Comparison of ENCODE assay signal across 14 cellular contexts in the genomic region with DNA sequence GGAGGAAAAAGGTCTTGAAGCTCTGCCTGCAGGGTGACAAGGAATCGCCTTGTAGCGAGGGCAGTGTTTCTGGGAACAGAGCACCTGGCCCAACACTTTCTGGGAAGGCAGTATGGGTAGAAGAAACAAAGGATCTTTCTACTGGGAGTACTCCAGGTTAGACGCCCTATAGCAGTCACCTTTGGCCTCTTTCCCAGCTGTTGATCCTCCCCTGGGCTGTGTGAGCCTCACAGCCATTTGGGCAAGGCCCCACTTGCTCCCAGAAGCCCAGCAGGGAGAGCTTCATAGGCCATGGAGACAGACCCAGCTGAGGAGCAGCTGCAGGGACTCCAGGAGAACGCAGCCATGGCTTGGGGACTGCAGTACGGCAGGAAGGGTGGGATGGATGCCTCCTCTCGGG. TPM values are rescaled to one million over a fixed set of nuclear protein-coding genes. Genes with fewer than 3 reads are reported as not detected.
A peak's percentile ranks its signal among the peaks of the same experiment; 100 is the strongest.
DNase-seq lines count a peak whose midpoint lies in the region; ATAC-seq and TF ChIP-seq lines count a peak whose summit lies in the region.
"Had no signal": no experiment of that assay in that cellular context is flagged by ENCODE, and none has a peak within 500 bp of the region (broad histone marks: within the 10 kb centered on the region; RNA-seq: fewer than 3 reads in every experiment).

No MANE protein-coding gene starts in this region.

- no peak overlapping the region for H2AFZ ChIP-seq in mesenchymal stem cell (ENCODE audit: low read depth, low read length)

- H3K36me3 ChIP-seq in liver (ENCODE audit: control insufficient read depth in 4 of 4, insufficient read depth in 3 of 4, low read depth in 1 of 4, low read length in 3 of 4), result no peaks in the 10 kb centered on the region
- H3K36me3 ChIP-seq in skeletal muscle tissue (ENCODE audit: control insufficient read depth in 3 of 3, insufficient read depth in 3 of 3, low read length in 3 of 3), result no peaks in the 10 kb centered on the region
- H3K36me3 ChIP-seq in mesenchymal stem cell (ENCODE audit: control insufficient read depth in 1 of 2, insufficient read depth in 2 of 2, low read depth in 1 of 2, low read length in 2 of 2), result peaks cover 0 to 7% of the 10 kb centered on the region in 2 experiments
- no peaks in the 10 kb centered on the region for H3K36me3 ChIP-seq in ovary

- H4K91ac ChIP-seq in mesenchymal stem cell (ENCODE audit: low read length), result no peak overlapping the region

- H3K18ac ChIP-seq in mesenchymal stem cell (ENCODE audit: low read depth in 1 of 2, low read length in 2 of 2), result no peak overlapping the region

- H2BK120ac ChIP-seq in mesenchymal stem cell (ENCODE audit: low read depth, low read length), result no peak overlapping the region

- H3K4me3 ChIP-seq in liver (ENCODE audit: low read depth in 1 of 3, low read length in 3 of 3) (peak overlapping the region in 2 of 3 donors; percentile 12 to 37), skeletal muscle tissue (ENCODE audit: low read length in 3 of 3) (peak overlapping the region; percentile 54 to 66 (median 58)), mesenchymal stem cell (ENCODE audit: insufficient read depth in 1 of 2, low read depth in 1 of 2, low read length in 2 of 2) (peak overlapping the region in 1 of 2 experiments; percentile 10), ovary (no peak overlapping the region)
- H3K4me3 ChIP-seq: A549 had no signal

- TF ChIP-seq CTCF in liver (IDR thresholded peaks at IDR 0.05; ENCODE audit: low read depth, low read length, missing input control) (no peak), ovary (IDR thresholded peaks at IDR 0.05) (no peak)

- intact Hi-C loops in Right ventricle myocardium superior (cut with DNase I), result no loop called here
- intact Hi-C loops in left cardiac atrium (cut with DNase I), result no loop called here
- intact Hi-C loops in ovary (cut with DNase I), result loop anchor here in 1 of 4 donors (5.0 kb wide), 1 partner anchor 50 kb away; no protein-coding TSS in a partner anchor

- TF ChIP-seq EP300 in ovary (IDR thresholded peaks at IDR 0.05), result no peak

- H3K27ac ChIP-seq in liver (ENCODE audit: low read depth in 1 of 2, low read length in 2 of 2), result peak overlapping the region in 1 of 2 donors; percentile 6
- no peak overlapping the region for H3K27ac ChIP-seq in skeletal muscle tissue (ENCODE audit: low read depth, low read length)
- no peak overlapping the region for H3K27ac ChIP-seq in mesenchymal stem cell (ENCODE audit: low read length, poor library complexity, severe bottlenecking)
- H3K27ac ChIP-seq in ovary, result no peak overlapping the region
- H3K27ac ChIP-seq: A549, HL-60 had no signal

- H2BK5ac ChIP-seq in mesenchymal stem cell (ENCODE audit: low read depth, low read length, poor library complexity, severe bottlenecking), result no peak overlapping the region

- WGBS in liver, result 71% methylated on average over 6 of the region's 6 CpGs
- 84% methylated on average over 6 of the region's 6 CpGs for WGBS in mesenchymal stem cell
- 57 to 72% (median 68%) methylated on average over 6 of the region's 6 CpGs for WGBS in ovary, 3 donors

- DNase-seq in Right ventricle myocardium superior (no peak), left cardiac atrium (no peak), mesenchymal stem cell (no peak), NCI-H1105 treated with DMSO at 0.1 percent for 48 hours (lab: John Stamatoyannopoulos, UW) (no peak), ovary (no peak)
- DNase-seq in stimulated activated naive CD8-positive, alpha-beta T cell treated with anti-CD3 and anti-CD28 coated beads, Interleukin-15, Interleukin-2, amounts not matched to agents 100 U/mL and 50 U/mL, for 24 hours, result no peak
- DNase-seq: C1 segment of cervical spinal cord; effector CD4-positive, alpha-beta T cell; nephron progenitor cell; stimulated activated CD4-positive, alpha-beta T cell treated with anti-CD3 and anti-CD28 coated beads, Interleukin-4, amount 100 ng/mL, for 1 hour had no signal

- peak overlapping the region in 1 of 2 experiments; percentile 41 for H3K14ac ChIP-seq in mesenchymal stem cell (ENCODE audit: low read length in 2 of 2)

- peaks cover 4% of the 10 kb centered on the region for H3K79me1 ChIP-seq in mesenchymal stem cell (replicated peaks; ENCODE audit: low read length, poor library complexity, severe bottlenecking)

- no peak overlapping the region for H2AK5ac ChIP-seq in mesenchymal stem cell (ENCODE audit: low read length, severe bottlenecking)

- no peak for TF ChIP-seq POLR2A in ovary (IDR thresholded peaks at IDR 0.05)

- H4K8ac ChIP-seq in mesenchymal stem cell (ENCODE audit: low read length), result no peak overlapping the region

- H3K9ac ChIP-seq in liver (ENCODE audit: low read depth in 1 of 2, low read length in 2 of 2), result peak overlapping the region in 1 of 2 donors; percentile 60
- peak overlapping the region in 2 of 3 donors; percentile 33 to 50 for H3K9ac ChIP-seq in skeletal muscle tissue (ENCODE audit: low read depth in 1 of 3, low read length in 3 of 3)
- H3K9ac ChIP-seq in mesenchymal stem cell (ENCODE audit: low read length), result no peak overlapping the region

- H3K9me3 ChIP-seq in liver (ENCODE audit: control insufficient read depth in 4 of 4, low read length in 3 of 4) (no peaks in the 10 kb centered on the region), skeletal muscle tissue (ENCODE audit: control insufficient read depth in 3 of 3, low read length in 3 of 3) (no peaks in the 10 kb centered on the region), mesenchymal stem cell (ENCODE audit: control insufficient read depth, low read length) (no peaks in the 10 kb centered on the region), ovary (no peaks in the 10 kb centered on the region)
- H3K9me3 ChIP-seq: A549 had no signal

- H3K23ac ChIP-seq in mesenchymal stem cell (ENCODE audit: low read length in 2 of 2), result no peak overlapping the region

- TF ChIP-seq RAD21 in liver (IDR thresholded peaks at IDR 0.05), result no peak

- H3K27me3 ChIP-seq in liver (ENCODE audit: control insufficient read depth in 4 of 4, insufficient read depth in 4 of 4, low read length in 3 of 4) (no peaks in the 10 kb centered on the region), skeletal muscle tissue (ENCODE audit: control insufficient read depth in 3 of 3, insufficient read depth in 3 of 3, low read length in 3 of 3) (peaks cover 0 to 15% (median 4%) of the 10 kb centered on the region in 3 donors), mesenchymal stem cell (ENCODE audit: control insufficient read depth in 1 of 2, insufficient read depth in 1 of 2, low read length in 2 of 2) (peaks cover 0 to 60% of the 10 kb centered on the region in 2 experiments), ovary (no peaks in the 10 kb centered on the region)

- H2BK12ac ChIP-seq in mesenchymal stem cell (ENCODE audit: low read length in 2 of 2), result no peak overlapping the region

- ATAC-seq in Right ventricle myocardium superior (ENCODE audit: poor library complexity) (peak; percentile 9), left cardiac atrium (no peak)
- no peak for ATAC-seq in stimulated activated naive CD8-positive, alpha-beta T cell treated with anti-CD3 and anti-CD28 coated beads, Interleukin-15, Interleukin-2, amounts not matched to agents 100 U/mL and 50 U/mL, for 24 hours

- H3K4me2 ChIP-seq in mesenchymal stem cell (ENCODE audit: low read length, poor library complexity, severe bottlenecking), result no peak overlapping the region
- H3K4me2 ChIP-seq: A549 had no signal

- no peak overlapping the region for H2BK15ac ChIP-seq in mesenchymal stem cell (ENCODE audit: low read depth, poor library complexity, severe bottlenecking)

- H3K4me1 ChIP-seq in liver (ENCODE audit: control insufficient read depth in 4 of 4, insufficient read depth in 4 of 4, low read length in 3 of 4) (peaks cover 24 to 60% (median 48%) of the 10 kb centered on the region in 4 donors), skeletal muscle tissue (ENCODE audit: control insufficient read depth in 3 of 3, insufficient read depth in 3 of 3, low read length in 3 of 3) (peaks cover 12 to 18% (median 15%) of the 10 kb centered on the region in 3 donors), mesenchymal stem cell (ENCODE audit: control insufficient read depth, insufficient read depth, low read depth, low read length) (peaks cover 10% of the 10 kb centered on the region), ovary (ENCODE audit: insufficient read depth) (no peaks in the 10 kb centered on the region)

- H3K4ac ChIP-seq in mesenchymal stem cell (ENCODE audit: low read depth in 1 of 2, low read length in 2 of 2), result no peak overlapping the region

TF ChIP-seq in liver, 16 proteins besides CTCF, POLR2A, EP300 and RAD21 (continues in another document):
- peak; percentile 41 for TF ChIP-seq SP1 (IDR thresholded peaks at IDR 0.05)
- TF ChIP-seq TAF1 (conservative IDR thresholded peaks at IDR 0.05), result no peak
- no peak for TF ChIP-seq ZBTB33 (IDR thresholded peaks at IDR 0.05)
- TF ChIP-seq JUND (IDR thresholded peaks at IDR 0.05), result no peak
- no peak for TF ChIP-seq YY1 (IDR thresholded peaks at IDR 0.05)
- peak in 1 of 2 donors; percentile 23 for TF ChIP-seq HNF4A (conservative IDR thresholded peaks at IDR 0.05)

RNA-seq across cellular contexts. Expression of gene SLCO2B1, which starts 1.2 kb away (rescaled TPM):
- 28.2 TPM for total RNA-seq in Right ventricle myocardium superior
- 10 to 100 TPM; 49.0 to 55.8 TPM for total RNA-seq in left cardiac atrium
- 100 to 1,000 TPM in 1 of 2 donors, 10 to 100 TPM in 1; 92.1 to 184 TPM for total RNA-seq in liver
- 100 to 1,000 TPM in 1 of 2 donors, 10 to 100 TPM in 1; 52.7 to 179 TPM for polyA plus RNA-seq in liver
- total RNA-seq in skeletal muscle tissue, result 9.4 TPM
- 0.18 TPM for polyA plus RNA-seq in mesenchymal stem cell (2013, experiment 1 of 2)
- 0.16 TPM for polyA plus RNA-seq in mesenchymal stem cell (2013, experiment 2 of 2)
- total RNA-seq in ovary, result 10 to 100 TPM; 12.6 to 79.4 (median 21.8) TPM
- polyA plus RNA-seq in ovary, result 10 to 100 TPM; 17.6 to 44.4 TPM

RNA-seq across cellular contexts. Expression of gene OR2AT4, which starts 55.4 kb away (rescaled TPM):
- total RNA-seq in Right ventricle myocardium superior, result not detected
- not detected for total RNA-seq in left cardiac atrium
- not detected for total RNA-seq in liver
- polyA plus RNA-seq in liver, result not detected
- total RNA-seq in skeletal muscle tissue, result not detected
- not detected for polyA plus RNA-seq in mesenchymal stem cell (2013, experiment 1 of 2)
- not detected for polyA plus RNA-seq in mesenchymal stem cell (2013, experiment 2 of 2)
- total RNA-seq in ovary, result not detected
- polyA plus RNA-seq in ovary, result under 1 TPM in 1 of 2 donors, not detected in 1; 0.02 TPM
